ENCODE assay signal across 19 cellular contexts in genomic region chr9:77965445-77965844, GRCh38.
"Had no signal": no experiment of that assay in that cellular context is flagged by ENCODE, and none has a peak within 500 bp of the region (broad histone marks: within the 10 kb centered on the region; RNA-seq: fewer than 3 reads in every experiment).

No MANE protein-coding gene starts in this region.

- H3K4me3 Mint-ChIP-seq: activated CD8-positive, alpha-beta memory T cell treated with anti-CD3 and anti-CD28 coated beads, Interleukin-2, amount 10 ng/mL, durations not matched to agents 7 days and 5 days; activated naive CD8-positive, alpha-beta T cell treated with anti-CD3 and anti-CD28 coated beads for 36 hours; activated T-cell treated with anti-CD3 and anti-CD28 coated beads, Interleukin-2, amount 50 U/mL, for 24 hours; activated T-helper 1 cell treated with anti-CD3 and anti-CD28 coated beads, Interleukin-12 subunit alpha, Interleukin-12 subunit beta, Interleukin-2, Interleukin-4 antibody, amounts not matched to agents 30 ng/mL and 10 ng/mL and 1 ng/mL, durations not matched to agents 14 hours and 24 hours and 36 hours had no signal

- DNase-seq: activated CD4-positive, alpha-beta T cell treated with anti-CD3 and anti-CD28 coated beads for 4 hours; activated CD4-positive, CD25-positive, alpha-beta regulatory T cell; activated CD8-positive, alpha-beta memory T cell treated with anti-CD3 and anti-CD28 coated beads, Interleukin-2, amount 10 ng/mL, durations not matched to agents 7 days and 5 days; activated effector memory CD4-positive, alpha-beta T cell treated with anti-CD3 and anti-CD28 coated beads, Interleukin-2, amount 50 U/mL, for 16 hours; activated naive CD4-positive, alpha-beta T cell treated with Interleukin-2 at 50 U/mL for 16 hours; activated naive CD8-positive, alpha-beta T cell treated with anti-CD3 and anti-CD28 coated beads for 36 hours; activated T-cell treated with anti-CD3 and anti-CD28 coated beads, Interleukin-2, amount 50 U/mL, for 24 hours; caudate nucleus; KBM-7; NCI-H1694 treated with DMSO at 0.1 percent for 48 hours; NCI-H2029 treated with DMSO at 0.1 percent for 48 hours; NCI-H446; NCI-H524; PC-3; SHP77 treated with DMSO at 0.1 percent for 48 hours; T-helper 2 cell; T1000 had no signal

- H3K27me3 Mint-ChIP-seq: activated CD8-positive, alpha-beta memory T cell treated with anti-CD3 and anti-CD28 coated beads, Interleukin-2, amount 10 ng/mL, durations not matched to agents 7 days and 5 days; activated naive CD8-positive, alpha-beta T cell treated with anti-CD3 and anti-CD28 coated beads for 36 hours; activated T-cell treated with anti-CD3 and anti-CD28 coated beads, Interleukin-2, amount 50 U/mL, for 24 hours had no signal

- FAIRE-seq: TTC549 had no signal

- H3K27ac Mint-ChIP-seq: activated CD8-positive, alpha-beta memory T cell treated with anti-CD3 and anti-CD28 coated beads, Interleukin-2, amount 10 ng/mL, durations not matched to agents 7 days and 5 days; activated naive CD8-positive, alpha-beta T cell treated with anti-CD3 and anti-CD28 coated beads for 36 hours; activated T-cell treated with anti-CD3 and anti-CD28 coated beads, Interleukin-2, amount 50 U/mL, for 24 hours; activated T-helper 1 cell treated with anti-CD3 and anti-CD28 coated beads, Interleukin-12 subunit alpha, Interleukin-12 subunit beta, Interleukin-2, Interleukin-4 antibody, amounts not matched to agents 30 ng/mL and 10 ng/mL and 1 ng/mL, durations not matched to agents 14 hours and 24 hours and 36 hours had no signal

- H3K9me3 Mint-ChIP-seq: activated naive CD8-positive, alpha-beta T cell treated with anti-CD3 and anti-CD28 coated beads for 36 hours; activated T-cell treated with anti-CD3 and anti-CD28 coated beads, Interleukin-2, amount 50 U/mL, for 24 hours; activated T-helper 1 cell treated with anti-CD3 and anti-CD28 coated beads, Interleukin-12 subunit alpha, Interleukin-12 subunit beta, Interleukin-2, Interleukin-4 antibody, amounts not matched to agents 30 ng/mL and 10 ng/mL and 1 ng/mL, durations not matched to agents 14 hours and 24 hours and 36 hours had no signal

- ATAC-seq: activated CD8-positive, alpha-beta memory T cell treated with anti-CD3 and anti-CD28 coated beads, Interleukin-2, amount 10 ng/mL, durations not matched to agents 7 days and 5 days; PC-3 had no signal
